In the genomic region with DNA sequence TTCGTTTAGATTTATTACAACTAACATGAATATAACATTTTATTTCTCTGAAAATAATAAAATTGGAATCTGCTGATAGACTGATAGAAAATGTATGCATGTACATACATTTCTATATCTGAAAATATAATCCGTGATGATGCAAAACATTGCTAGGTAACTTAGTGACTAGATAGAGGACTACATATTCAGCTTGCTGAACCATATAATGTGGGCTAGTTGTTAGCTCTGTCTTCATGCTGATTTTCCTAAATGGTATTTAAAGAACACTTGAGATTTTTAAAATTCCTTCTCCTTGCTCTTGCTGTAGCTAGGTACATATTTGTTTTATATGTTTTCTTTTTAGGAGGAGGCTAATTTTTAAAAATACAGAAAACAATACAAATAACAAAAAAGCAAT, we compare ENCODE assay signal across 21 cellular contexts. TPM values are rescaled to one million over a fixed set of nuclear protein-coding genes. Genes with fewer than 3 reads are reported as not detected.
DNase-seq lines count a peak whose midpoint lies in the region; ATAC-seq and TF ChIP-seq lines count a peak whose summit lies in the region.
"Had no signal": no experiment of that assay in that cellular context is flagged by ENCODE, and none has a peak within 500 bp of the region (broad histone marks: within the 10 kb centered on the region; RNA-seq: fewer than 3 reads in every experiment).

No MANE protein-coding gene starts in this region.

- H2AFZ ChIP-seq in Karpas-422 (ENCODE audit: low read length), result no peak overlapping the region

- H3K9me3 ChIP-seq in DOHH2 (ENCODE audit: control insufficient read depth, insufficient read depth, low read length), result peaks cover 5% of the 10 kb centered on the region; the same call in 1 of the 2 replicates
- H3K9me3 ChIP-seq in Karpas-422 (ENCODE audit: low read length), result no peaks in the 10 kb centered on the region
- no peaks in the 10 kb centered on the region for H3K9me3 ChIP-seq in left lung
- H3K9me3 ChIP-seq: A549, Caco-2 had no signal

- DNase-seq in Karpas-422 (peak; percentile 57), left lung (no peak), putamen (ENCODE audit: low spot score) (no peak), nucleus accumbens (lab: John Stamatoyannopoulos, UW) (no peak)
- DNase-seq in stimulated activated naive CD8-positive, alpha-beta T cell treated with anti-CD3 and anti-CD28 coated beads, Interleukin-15, Interleukin-2, amounts not matched to agents 100 U/mL and 50 U/mL, for 24 hours, result no peak
- DNase-seq: AML-193; Caco-2; Calu3; CD4-positive, alpha-beta T cell; CD8-positive, alpha-beta T cell; DMS79 treated with DMSO at 0.1 percent for 48 hours; EL; GDM1 had no signal

- TF ChIP-seq CTCF in DOHH2 (IDR thresholded peaks at IDR 0.05; ENCODE audit: low read depth, low read length, poor library complexity, severe bottlenecking) (no peak), left lung (IDR thresholded peaks at IDR 0.05) (no peak)

- peak overlapping the region; percentile 68 for H3K4me2 ChIP-seq in DOHH2 (ENCODE audit: low read length)
- H3K4me2 ChIP-seq in Karpas-422 (ENCODE audit: low read depth, low read length, poor library complexity, severe bottlenecking), result peak overlapping the region; percentile 78
- H3K4me2 ChIP-seq: A549; BLaER1 treated with 17β-estradiol and CSF1 and Interleukin-3, amounts not matched to agents 10 nM and 100 nM had no signal

- H3F3A ChIP-seq in DOHH2 (ENCODE audit: control insufficient read depth, insufficient read depth), result peaks cover 21% of the 10 kb centered on the region

- H3K27ac ChIP-seq in DOHH2 (ENCODE audit: low read depth, low read length), result peak overlapping the region; percentile 91
- no peak overlapping the region for H3K27ac ChIP-seq in Karpas-422 (ENCODE audit: low read length)
- no peak overlapping the region for H3K27ac ChIP-seq in left lung
- H3K27ac ChIP-seq: 22Rv1; A549; BLaER1 treated with 17β-estradiol and CSF1 and Interleukin-3, amounts not matched to agents 10 nM and 100 nM; C4-2B had no signal

- no peaks in the 10 kb centered on the region for H3K79me2 ChIP-seq in DOHH2 (ENCODE audit: control insufficient read depth, low read length)
- H3K79me2 ChIP-seq in Karpas-422 (ENCODE audit: low read length), result no peaks in the 10 kb centered on the region

- H4K20me1 ChIP-seq in DOHH2 (ENCODE audit: control insufficient read depth, insufficient read depth, low read depth, low read length) (no peaks in the 10 kb centered on the region), Karpas-422 (ENCODE audit: insufficient read depth, low read depth, low read length) (no peaks in the 10 kb centered on the region)
- H4K20me1 ChIP-seq: BLaER1 treated with 17β-estradiol and CSF1 and Interleukin-3, amounts not matched to agents 10 nM and 100 nM had no signal

- H3K27me3 ChIP-seq in DOHH2 (ENCODE audit: control insufficient read depth, low read length) (no peaks in the 10 kb centered on the region), Karpas-422 (ENCODE audit: low read length) (no peaks in the 10 kb centered on the region), left lung (no peaks in the 10 kb centered on the region)
- H3K27me3 ChIP-seq: BLaER1 treated with 17β-estradiol and CSF1 and Interleukin-3, amounts not matched to agents 10 nM and 100 nM had no signal

- H3K9ac ChIP-seq in Karpas-422 (ENCODE audit: low read length), result no peak overlapping the region
- H3K9ac ChIP-seq: BLaER1 treated with 17β-estradiol and CSF1 and Interleukin-3, amounts not matched to agents 10 nM and 100 nM had no signal

- intact Hi-C loops in left lung (cut with DNase I), result no loop called here

- H3K4me1 ChIP-seq in DOHH2 (ENCODE audit: control insufficient read depth, low read length) (peaks cover 70% of the 10 kb centered on the region), Karpas-422 (ENCODE audit: low read length) (peaks cover 46% of the 10 kb centered on the region), left lung (peaks cover 0 to 24% of the 10 kb centered on the region in 2 donors)
- H3K4me1 ChIP-seq: A549, Caco-2 had no signal

- H3K9me2 ChIP-seq in DOHH2 (replicated peaks; ENCODE audit: control insufficient read depth, low read length), result no peaks in the 10 kb centered on the region
- H3K9me2 ChIP-seq in Karpas-422 (replicated peaks; ENCODE audit: insufficient read depth, low read length), result no peaks in the 10 kb centered on the region

- H3K36me3 ChIP-seq in DOHH2 (ENCODE audit: control insufficient read depth, low read length) (no peaks in the 10 kb centered on the region), Karpas-422 (ENCODE audit: insufficient read depth, low read length) (no peaks in the 10 kb centered on the region), left lung (no peaks in the 10 kb centered on the region)
- H3K36me3 ChIP-seq: BLaER1 treated with 17β-estradiol and CSF1 and Interleukin-3, amounts not matched to agents 10 nM and 100 nM had no signal

- H3K4me3 ChIP-seq in DOHH2 (ENCODE audit: low read length) (peak overlapping the region; percentile 27), Karpas-422 (ENCODE audit: low read length) (no peak overlapping the region), left lung (no peak overlapping the region)
- H3K4me3 ChIP-seq: A549; BLaER1 treated with 17β-estradiol and CSF1 and Interleukin-3, amounts not matched to agents 10 nM and 100 nM; GM12878 had no signal

- peak; percentile 80 for ATAC-seq in left lung
- no peak for ATAC-seq in stimulated activated naive CD8-positive, alpha-beta T cell treated with anti-CD3 and anti-CD28 coated beads, Interleukin-15, Interleukin-2, amounts not matched to agents 100 U/mL and 50 U/mL, for 24 hours
- ATAC-seq: A549; CD8-positive, alpha-beta T cell; GM12878 had no signal

RNA-seq across cellular contexts. Expression of a gene that starts 38.4 kb away (rescaled TPM):
- total RNA-seq in Karpas-422 (2014; rRNA removed; shearing (Covaris generic); ENCODE audit: low replicate concordance), result 16.2 and 16.5 TPM in 2 replicates
- 10 to 100 TPM in 1 of 2 donors, 1 to 10 TPM in 1; 8.2 to 15.1 TPM for total RNA-seq in left lung
- total RNA-seq: A172, Caco-2, Daoy had no signal
